Comparison of ENCODE assay signal across 1 cellular context in genomic region chr10:131901181-131901829, GRCh38.
TF ChIP-seq lines count a peak whose summit lies in the region.

No MANE protein-coding gene starts in this region.

TF ChIP-seq in HepG2, 621 proteins besides CTCF, POLR2A, EP300 and RAD21 (continued from another document and continues in another):
- TF ChIP-seq PRDM15 (CRISPR knock-in tag; IDR thresholded peaks at IDR 0.05) (peak; percentile 31; the same call in 1 of the 2 replicates), HIVEP1 (CRISPR knock-in tag; IDR thresholded peaks at IDR 0.05) (no peak), ATRX (CRISPR knock-in tag; IDR thresholded peaks at IDR 0.05; ENCODE audit: borderline replicate concordance) (no peak), AHR (CRISPR knock-in tag; IDR thresholded peaks at IDR 0.05) (0 out of 2 replicates have a peak, but pooled peaks have one; percentile 31), MYC (CRISPR knock-in tag; IDR thresholded peaks at IDR 0.05; ENCODE audit: borderline replicate concordance) (0 out of 2 replicates have a peak, but pooled peaks have one; percentile 40), ZNF891 (CRISPR knock-in tag; IDR thresholded peaks at IDR 0.05) (0 out of 2 replicates have a peak, but pooled peaks have one; percentile 28), SIN3A (IDR thresholded peaks at IDR 0.05; ENCODE audit: borderline replicate concordance, low read depth, low read length) (peak; percentile 32; the same call in 1 of the 2 replicates), RXRA (CRISPR knock-in tag; IDR thresholded peaks at IDR 0.05) (peak; percentile 57; the same call in 1 of the 2 replicates), KAT8 (CRISPR knock-in tag; IDR thresholded peaks at IDR 0.05) (no peak), ZNF576 (CRISPR knock-in tag; IDR thresholded peaks at IDR 0.05) (no peak), ATF2 (CRISPR knock-in tag; IDR thresholded peaks at IDR 0.05) (peak; percentile 5; the same call in 1 of the 2 replicates), RERE (CRISPR knock-in tag; IDR thresholded peaks at IDR 0.05; ENCODE audit: low read depth) (no peak), AGO2 (optimal IDR thresholded peaks at IDR 0.05; ENCODE audit: low read depth, low read length) (peak; percentile 65), MXD1 (CRISPR knock-in tag; IDR thresholded peaks at IDR 0.05) (peak; percentile 34; the same call in 1 of the 2 replicates), SALL2 (CRISPR knock-in tag; IDR thresholded peaks at IDR 0.05) (no peak), MXD4 (CRISPR knock-in tag; IDR thresholded peaks at IDR 0.05) (no peak; the same call in 1 of the 2 replicates), GABPB1 (CRISPR knock-in tag; IDR thresholded peaks at IDR 0.05) (peak; percentile 74; the same call in 1 of the 2 replicates), ARID5B (CRISPR knock-in tag; IDR thresholded peaks at IDR 0.05) (0 out of 2 replicates have a peak, but pooled peaks have one; percentile 35), CHCHD3 (CRISPR knock-in tag; IDR thresholded peaks at IDR 0.05) (0 out of 2 replicates have a peak, but pooled peaks have one; percentile 47), CREM (IDR thresholded peaks at IDR 0.05) (no peak), CREM (CRISPR knock-in tag; IDR thresholded peaks at IDR 0.05) (no peak)
- TF ChIP-seq, protein P1, sequence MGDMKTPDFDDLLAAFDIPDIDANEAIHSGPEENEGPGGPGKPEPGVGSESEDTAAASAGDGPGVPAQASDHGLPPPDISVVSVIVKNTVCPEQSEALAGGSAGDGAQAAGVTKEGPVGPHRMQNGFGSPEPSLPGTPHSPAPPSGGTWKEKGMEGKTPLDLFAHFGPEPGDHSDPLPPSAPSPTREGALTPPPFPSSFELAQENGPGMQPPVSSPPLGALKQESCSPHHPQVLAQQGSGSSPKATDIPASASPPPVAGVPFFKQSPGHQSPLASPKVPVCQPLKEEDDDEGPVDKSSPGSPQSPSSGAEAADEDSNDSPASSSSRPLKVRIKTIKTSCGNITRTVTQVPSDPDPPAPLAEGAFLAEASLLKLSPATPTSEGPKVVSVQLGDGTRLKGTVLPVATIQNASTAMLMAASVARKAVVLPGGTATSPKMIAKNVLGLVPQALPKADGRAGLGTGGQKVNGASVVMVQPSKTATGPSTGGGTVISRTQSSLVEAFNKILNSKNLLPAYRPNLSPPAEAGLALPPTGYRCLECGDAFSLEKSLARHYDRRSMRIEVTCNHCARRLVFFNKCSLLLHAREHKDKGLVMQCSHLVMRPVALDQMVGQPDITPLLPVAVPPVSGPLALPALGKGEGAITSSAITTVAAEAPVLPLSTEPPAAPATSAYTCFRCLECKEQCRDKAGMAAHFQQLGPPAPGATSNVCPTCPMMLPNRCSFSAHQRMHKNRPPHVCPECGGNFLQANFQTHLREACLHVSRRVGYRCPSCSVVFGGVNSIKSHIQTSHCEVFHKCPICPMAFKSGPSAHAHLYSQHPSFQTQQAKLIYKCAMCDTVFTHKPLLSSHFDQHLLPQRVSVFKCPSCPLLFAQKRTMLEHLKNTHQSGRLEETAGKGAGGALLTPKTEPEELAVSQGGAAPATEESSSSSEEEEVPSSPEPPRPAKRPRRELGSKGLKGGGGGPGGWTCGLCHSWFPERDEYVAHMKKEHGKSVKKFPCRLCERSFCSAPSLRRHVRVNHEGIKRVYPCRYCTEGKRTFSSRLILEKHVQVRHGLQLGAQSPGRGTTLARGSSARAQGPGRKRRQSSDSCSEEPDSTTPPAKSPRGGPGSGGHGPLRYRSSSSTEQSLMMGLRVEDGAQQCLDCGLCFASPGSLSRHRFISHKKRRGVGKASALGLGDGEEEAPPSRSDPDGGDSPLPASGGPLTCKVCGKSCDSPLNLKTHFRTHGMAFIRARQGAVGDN (CRISPR knock-in tag; IDR thresholded peaks at IDR 0.05) = peak; percentile 58
- TF ChIP-seq, protein P2, sequence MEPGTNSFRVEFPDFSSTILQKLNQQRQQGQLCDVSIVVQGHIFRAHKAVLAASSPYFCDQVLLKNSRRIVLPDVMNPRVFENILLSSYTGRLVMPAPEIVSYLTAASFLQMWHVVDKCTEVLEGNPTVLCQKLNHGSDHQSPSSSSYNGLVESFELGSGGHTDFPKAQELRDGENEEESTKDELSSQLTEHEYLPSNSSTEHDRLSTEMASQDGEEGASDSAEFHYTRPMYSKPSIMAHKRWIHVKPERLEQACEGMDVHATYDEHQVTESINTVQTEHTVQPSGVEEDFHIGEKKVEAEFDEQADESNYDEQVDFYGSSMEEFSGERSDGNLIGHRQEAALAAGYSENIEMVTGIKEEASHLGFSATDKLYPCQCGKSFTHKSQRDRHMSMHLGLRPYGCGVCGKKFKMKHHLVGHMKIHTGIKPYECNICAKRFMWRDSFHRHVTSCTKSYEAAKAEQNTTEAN (CRISPR knock-in tag; conservative IDR thresholded peaks at IDR 0.05) = no peak
- TF ChIP-seq, protein P3, sequence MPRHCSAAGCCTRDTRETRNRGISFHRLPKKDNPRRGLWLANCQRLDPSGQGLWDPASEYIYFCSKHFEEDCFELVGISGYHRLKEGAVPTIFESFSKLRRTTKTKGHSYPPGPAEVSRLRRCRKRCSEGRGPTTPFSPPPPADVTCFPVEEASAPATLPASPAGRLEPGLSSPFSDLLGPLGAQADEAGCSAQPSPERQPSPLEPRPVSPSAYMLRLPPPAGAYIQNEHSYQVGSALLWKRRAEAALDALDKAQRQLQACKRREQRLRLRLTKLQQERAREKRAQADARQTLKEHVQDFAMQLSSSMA (CRISPR knock-in tag; IDR thresholded peaks at IDR 0.05) = no peak
